In the genomic region with DNA sequence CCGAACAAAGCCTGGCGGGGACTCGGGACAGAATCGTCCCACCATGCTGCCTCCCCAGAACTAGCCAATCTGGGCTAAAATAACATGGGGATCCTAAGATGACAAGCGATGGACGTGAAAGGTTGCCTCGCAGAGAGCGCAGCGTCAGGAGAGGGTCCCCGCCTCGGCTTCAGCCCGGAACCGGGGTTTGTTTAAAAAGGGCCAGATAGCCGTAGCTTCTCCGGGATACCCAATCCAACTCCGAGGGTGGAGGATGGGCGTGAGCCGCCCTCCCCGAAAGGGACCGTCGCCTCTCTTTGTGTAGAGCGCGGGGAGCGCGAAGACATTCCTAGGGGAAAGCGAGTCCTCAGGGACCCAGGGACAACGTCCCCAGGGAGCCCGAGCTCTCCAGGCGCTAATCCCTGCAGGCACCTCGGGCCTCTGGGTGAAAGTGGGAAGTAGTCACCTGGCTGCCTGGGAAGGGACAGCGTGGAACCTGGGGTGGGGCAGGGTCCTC, we compare ENCODE assay signal across 1 cellular context.
A peak's percentile ranks its signal among the peaks of the same experiment; 100 is the strongest.
TF ChIP-seq lines count a peak whose summit lies in the region.

No MANE protein-coding gene starts in this region.

TF ChIP-seq in HepG2, 621 proteins besides CTCF, POLR2A, EP300 and RAD21 (continues in another document):
- no peak for TF ChIP-seq MEIS1 (CRISPR knock-in tag; IDR thresholded peaks at IDR 0.05; ENCODE audit: borderline replicate concordance)
- TF ChIP-seq, protein P1, sequence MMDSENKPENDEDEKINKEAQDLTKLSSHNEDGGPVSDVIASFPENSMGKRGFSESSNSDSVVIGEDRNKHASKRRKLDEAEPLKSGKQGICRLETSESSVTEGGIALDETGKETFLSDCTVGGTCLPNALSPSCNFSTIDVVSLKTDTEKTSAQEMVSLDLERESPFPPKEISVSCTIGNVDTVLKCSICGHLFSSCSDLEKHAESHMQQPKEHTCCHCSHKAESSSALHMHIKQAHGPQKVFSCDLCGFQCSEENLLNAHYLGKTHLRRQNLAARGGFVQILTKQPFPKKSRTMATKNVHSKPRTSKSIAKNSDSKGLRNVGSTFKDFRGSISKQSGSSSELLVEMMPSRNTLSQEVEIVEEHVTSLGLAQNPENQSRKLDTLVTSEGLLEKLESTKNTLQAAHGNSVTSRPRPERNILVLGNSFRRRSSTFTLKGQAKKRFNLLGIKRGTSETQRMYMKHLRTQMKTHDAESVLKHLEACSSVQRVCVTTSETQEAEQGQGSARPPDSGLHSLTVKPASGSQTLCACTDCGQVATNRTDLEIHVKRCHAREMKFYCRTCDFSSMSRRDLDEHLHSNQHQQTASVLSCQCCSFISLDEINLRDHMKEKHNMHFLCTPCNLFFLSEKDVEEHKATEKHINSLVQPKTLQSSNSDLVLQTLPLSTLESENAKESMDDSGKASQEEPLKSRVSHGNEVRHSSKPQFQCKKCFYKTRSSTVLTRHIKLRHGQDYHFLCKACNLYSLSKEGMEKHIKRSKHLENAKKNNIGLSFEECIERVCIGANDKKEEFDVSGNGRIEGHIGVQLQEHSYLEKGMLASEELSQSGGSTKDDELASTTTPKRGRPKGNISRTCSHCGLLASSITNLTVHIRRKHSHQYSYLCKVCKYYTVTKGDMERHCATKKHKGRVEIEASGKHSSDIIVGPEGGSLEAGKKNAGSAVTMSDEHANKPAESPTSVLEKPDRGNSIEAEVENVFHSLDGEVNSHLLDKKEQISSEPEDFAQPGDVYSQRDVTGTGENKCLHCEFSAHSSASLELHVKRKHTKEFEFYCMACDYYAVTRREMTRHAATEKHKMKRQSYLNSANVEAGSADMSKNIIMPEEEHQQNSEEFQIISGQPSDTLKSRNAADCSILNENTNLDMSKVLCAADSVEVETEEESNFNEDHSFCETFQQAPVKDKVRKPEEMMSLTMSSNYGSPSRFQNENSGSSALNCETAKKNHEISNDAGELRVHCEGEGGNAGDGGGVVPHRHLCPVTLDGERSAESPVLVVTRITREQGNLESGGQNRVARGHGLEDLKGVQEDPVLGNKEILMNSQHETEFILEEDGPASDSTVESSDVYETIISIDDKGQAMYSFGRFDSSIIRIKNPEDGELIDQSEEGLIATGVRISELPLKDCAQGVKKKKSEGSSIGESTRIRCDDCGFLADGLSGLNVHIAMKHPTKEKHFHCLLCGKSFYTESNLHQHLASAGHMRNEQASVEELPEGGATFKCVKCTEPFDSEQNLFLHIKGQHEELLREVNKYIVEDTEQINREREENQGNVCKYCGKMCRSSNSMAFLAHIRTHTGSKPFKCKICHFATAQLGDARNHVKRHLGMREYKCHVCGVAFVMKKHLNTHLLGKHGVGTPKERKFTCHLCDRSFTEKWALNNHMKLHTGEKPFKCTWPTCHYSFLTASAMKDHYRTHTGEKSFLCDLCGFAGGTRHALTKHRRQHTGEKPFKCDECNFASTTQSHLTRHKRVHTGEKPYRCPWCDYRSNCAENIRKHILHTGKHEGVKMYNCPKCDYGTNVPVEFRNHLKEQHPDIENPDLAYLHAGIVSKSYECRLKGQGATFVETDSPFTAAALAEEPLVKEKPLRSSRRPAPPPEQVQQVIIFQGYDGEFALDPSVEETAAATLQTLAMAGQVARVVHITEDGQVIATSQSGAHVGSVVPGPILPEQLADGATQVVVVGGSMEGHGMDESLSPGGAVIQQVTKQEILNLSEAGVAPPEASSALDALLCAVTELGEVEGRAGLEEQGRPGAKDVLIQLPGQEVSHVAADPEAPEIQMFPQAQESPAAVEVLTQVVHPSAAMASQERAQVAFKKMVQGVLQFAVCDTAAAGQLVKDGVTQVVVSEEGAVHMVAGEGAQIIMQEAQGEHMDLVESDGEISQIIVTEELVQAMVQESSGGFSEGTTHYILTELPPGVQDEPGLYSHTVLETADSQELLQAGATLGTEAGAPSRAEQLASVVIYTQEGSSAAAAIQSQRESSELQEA (CRISPR knock-in tag; IDR thresholded peaks at IDR 0.05; ENCODE audit: not compliant biosample characterization): no peak
- no peak for TF ChIP-seq ZMYM2 (CRISPR knock-in tag; IDR thresholded peaks at IDR 0.05)
- TF ChIP-seq, protein P2, sequence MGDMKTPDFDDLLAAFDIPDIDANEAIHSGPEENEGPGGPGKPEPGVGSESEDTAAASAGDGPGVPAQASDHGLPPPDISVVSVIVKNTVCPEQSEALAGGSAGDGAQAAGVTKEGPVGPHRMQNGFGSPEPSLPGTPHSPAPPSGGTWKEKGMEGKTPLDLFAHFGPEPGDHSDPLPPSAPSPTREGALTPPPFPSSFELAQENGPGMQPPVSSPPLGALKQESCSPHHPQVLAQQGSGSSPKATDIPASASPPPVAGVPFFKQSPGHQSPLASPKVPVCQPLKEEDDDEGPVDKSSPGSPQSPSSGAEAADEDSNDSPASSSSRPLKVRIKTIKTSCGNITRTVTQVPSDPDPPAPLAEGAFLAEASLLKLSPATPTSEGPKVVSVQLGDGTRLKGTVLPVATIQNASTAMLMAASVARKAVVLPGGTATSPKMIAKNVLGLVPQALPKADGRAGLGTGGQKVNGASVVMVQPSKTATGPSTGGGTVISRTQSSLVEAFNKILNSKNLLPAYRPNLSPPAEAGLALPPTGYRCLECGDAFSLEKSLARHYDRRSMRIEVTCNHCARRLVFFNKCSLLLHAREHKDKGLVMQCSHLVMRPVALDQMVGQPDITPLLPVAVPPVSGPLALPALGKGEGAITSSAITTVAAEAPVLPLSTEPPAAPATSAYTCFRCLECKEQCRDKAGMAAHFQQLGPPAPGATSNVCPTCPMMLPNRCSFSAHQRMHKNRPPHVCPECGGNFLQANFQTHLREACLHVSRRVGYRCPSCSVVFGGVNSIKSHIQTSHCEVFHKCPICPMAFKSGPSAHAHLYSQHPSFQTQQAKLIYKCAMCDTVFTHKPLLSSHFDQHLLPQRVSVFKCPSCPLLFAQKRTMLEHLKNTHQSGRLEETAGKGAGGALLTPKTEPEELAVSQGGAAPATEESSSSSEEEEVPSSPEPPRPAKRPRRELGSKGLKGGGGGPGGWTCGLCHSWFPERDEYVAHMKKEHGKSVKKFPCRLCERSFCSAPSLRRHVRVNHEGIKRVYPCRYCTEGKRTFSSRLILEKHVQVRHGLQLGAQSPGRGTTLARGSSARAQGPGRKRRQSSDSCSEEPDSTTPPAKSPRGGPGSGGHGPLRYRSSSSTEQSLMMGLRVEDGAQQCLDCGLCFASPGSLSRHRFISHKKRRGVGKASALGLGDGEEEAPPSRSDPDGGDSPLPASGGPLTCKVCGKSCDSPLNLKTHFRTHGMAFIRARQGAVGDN (CRISPR knock-in tag; IDR thresholded peaks at IDR 0.05): peak; percentile 25; the same call in 1 of the 2 replicates
- TF ChIP-seq CENPX (CRISPR knock-in tag; IDR thresholded peaks at IDR 0.05): no peak
- TF ChIP-seq, protein P3, sequence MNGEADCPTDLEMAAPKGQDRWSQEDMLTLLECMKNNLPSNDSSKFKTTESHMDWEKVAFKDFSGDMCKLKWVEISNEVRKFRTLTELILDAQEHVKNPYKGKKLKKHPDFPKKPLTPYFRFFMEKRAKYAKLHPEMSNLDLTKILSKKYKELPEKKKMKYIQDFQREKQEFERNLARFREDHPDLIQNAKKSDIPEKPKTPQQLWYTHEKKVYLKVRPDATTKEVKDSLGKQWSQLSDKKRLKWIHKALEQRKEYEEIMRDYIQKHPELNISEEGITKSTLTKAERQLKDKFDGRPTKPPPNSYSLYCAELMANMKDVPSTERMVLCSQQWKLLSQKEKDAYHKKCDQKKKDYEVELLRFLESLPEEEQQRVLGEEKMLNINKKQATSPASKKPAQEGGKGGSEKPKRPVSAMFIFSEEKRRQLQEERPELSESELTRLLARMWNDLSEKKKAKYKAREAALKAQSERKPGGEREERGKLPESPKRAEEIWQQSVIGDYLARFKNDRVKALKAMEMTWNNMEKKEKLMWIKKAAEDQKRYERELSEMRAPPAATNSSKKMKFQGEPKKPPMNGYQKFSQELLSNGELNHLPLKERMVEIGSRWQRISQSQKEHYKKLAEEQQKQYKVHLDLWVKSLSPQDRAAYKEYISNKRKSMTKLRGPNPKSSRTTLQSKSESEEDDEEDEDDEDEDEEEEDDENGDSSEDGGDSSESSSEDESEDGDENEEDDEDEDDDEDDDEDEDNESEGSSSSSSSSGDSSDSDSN (CRISPR knock-in tag; IDR thresholded peaks at IDR 0.05): peak; percentile 40; the same call in 1 of the 2 replicates
- TF ChIP-seq GATAD1 (CRISPR knock-in tag; IDR thresholded peaks at IDR 0.05): no peak
- TF ChIP-seq ZBTB2 (CRISPR knock-in tag; IDR thresholded peaks at IDR 0.05; ENCODE audit: low read depth): no peak
- no peak for TF ChIP-seq POLR2G (IDR thresholded peaks at IDR 0.05; ENCODE audit: low read depth, low read length)
- no peak for TF ChIP-seq ZBED4 (CRISPR knock-in tag; IDR thresholded peaks at IDR 0.05; ENCODE audit: borderline replicate concordance)
- no peak for TF ChIP-seq MIER3 (CRISPR knock-in tag; IDR thresholded peaks at IDR 0.05; ENCODE audit: borderline replicate concordance)
- TF ChIP-seq SALL1 (CRISPR knock-in tag; IDR thresholded peaks at IDR 0.05): 0 out of 2 replicates have a peak, but pooled peaks have one; percentile 4
- TF ChIP-seq MXD1 (CRISPR knock-in tag; IDR thresholded peaks at IDR 0.05): no peak
- TF ChIP-seq KLF15 (CRISPR knock-in tag; IDR thresholded peaks at IDR 0.05; ENCODE audit: borderline replicate concordance): no peak
- TF ChIP-seq, protein P4, sequence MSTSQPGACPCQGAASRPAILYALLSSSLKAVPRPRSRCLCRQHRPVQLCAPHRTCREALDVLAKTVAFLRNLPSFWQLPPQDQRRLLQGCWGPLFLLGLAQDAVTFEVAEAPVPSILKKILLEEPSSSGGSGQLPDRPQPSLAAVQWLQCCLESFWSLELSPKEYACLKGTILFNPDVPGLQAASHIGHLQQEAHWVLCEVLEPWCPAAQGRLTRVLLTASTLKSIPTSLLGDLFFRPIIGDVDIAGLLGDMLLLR (CRISPR knock-in tag; IDR thresholded peaks at IDR 0.05): no peak
- no peak for TF ChIP-seq FUBP1 (CRISPR knock-in tag; IDR thresholded peaks at IDR 0.05; ENCODE audit: borderline replicate concordance)
- no peak for TF ChIP-seq ATAD3A (CRISPR knock-in tag; IDR thresholded peaks at IDR 0.05)
- TF ChIP-seq NCOR1 (IDR thresholded peaks at IDR 0.05; ENCODE audit: borderline replicate concordance, low read length): no peak
- TF ChIP-seq ZNF225 (CRISPR knock-in tag; IDR thresholded peaks at IDR 0.05): no peak
- TF ChIP-seq ZNF414 (CRISPR knock-in tag; IDR thresholded peaks at IDR 0.05): no peak
- no peak for TF ChIP-seq HHEX (CRISPR knock-in tag; IDR thresholded peaks at IDR 0.05)
- TF ChIP-seq, protein P5, sequence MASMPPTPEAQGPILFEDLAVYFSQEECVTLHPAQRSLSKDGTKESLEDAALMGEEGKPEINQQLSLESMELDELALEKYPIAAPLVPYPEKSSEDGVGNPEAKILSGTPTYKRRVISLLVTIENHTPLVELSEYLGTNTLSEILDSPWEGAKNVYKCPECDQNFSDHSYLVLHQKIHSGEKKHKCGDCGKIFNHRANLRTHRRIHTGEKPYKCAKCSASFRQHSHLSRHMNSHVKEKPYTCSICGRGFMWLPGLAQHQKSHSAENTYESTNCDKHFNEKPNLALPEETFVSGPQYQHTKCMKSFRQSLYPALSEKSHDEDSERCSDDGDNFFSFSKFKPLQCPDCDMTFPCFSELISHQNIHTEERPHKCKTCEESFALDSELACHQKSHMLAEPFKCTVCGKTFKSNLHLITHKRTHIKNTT (CRISPR knock-in tag; IDR thresholded peaks at IDR 0.05): no peak
